1 cellular context compared by ENCODE assay signal in the genomic region with DNA sequence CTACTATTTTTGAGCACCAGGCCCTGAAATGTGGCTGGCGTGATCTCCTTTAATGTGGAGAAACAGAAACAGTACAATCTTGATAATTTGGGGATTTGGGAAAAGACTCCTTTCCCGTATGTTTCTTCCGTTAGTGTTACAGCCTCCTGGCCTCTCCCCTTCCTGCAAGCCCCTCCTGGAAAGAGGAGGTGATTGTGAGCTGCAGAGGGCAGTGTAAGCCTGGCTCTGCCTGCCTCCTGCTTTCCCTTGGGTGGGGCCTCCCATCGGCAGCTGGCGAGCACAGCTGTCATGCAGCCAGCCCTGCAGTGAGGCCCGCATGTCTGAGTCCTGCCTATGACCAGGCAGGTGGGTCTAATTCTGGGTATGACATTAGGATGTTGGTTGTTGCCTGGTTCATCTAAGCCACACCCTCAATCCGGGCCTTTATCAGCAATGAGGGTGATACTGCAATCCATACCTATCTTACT.
TF ChIP-seq lines count a peak whose summit lies in the region.

No MANE protein-coding gene starts in this region.

TF ChIP-seq in A549, 52 proteins besides CTCF, POLR2A, EP300 and RAD21 (continued from another document):
- TF ChIP-seq, protein P1, sequence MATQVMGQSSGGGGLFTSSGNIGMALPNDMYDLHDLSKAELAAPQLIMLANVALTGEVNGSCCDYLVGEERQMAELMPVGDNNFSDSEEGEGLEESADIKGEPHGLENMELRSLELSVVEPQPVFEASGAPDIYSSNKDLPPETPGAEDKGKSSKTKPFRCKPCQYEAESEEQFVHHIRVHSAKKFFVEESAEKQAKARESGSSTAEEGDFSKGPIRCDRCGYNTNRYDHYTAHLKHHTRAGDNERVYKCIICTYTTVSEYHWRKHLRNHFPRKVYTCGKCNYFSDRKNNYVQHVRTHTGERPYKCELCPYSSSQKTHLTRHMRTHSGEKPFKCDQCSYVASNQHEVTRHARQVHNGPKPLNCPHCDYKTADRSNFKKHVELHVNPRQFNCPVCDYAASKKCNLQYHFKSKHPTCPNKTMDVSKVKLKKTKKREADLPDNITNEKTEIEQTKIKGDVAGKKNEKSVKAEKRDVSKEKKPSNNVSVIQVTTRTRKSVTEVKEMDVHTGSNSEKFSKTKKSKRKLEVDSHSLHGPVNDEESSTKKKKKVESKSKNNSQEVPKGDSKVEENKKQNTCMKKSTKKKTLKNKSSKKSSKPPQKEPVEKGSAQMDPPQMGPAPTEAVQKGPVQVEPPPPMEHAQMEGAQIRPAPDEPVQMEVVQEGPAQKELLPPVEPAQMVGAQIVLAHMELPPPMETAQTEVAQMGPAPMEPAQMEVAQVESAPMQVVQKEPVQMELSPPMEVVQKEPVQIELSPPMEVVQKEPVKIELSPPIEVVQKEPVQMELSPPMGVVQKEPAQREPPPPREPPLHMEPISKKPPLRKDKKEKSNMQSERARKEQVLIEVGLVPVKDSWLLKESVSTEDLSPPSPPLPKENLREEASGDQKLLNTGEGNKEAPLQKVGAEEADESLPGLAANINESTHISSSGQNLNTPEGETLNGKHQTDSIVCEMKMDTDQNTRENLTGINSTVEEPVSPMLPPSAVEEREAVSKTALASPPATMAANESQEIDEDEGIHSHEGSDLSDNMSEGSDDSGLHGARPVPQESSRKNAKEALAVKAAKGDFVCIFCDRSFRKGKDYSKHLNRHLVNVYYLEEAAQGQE (IDR thresholded peaks at IDR 0.05), result no peak
- TF ChIP-seq HDAC2 (IDR thresholded peaks at IDR 0.05), result no peak
- no peak for TF ChIP-seq FOXS1 (CRISPR knock-in tag; IDR thresholded peaks at IDR 0.05)
- no peak for TF ChIP-seq SREBF2 (IDR thresholded peaks at IDR 0.05)
- no peak for TF ChIP-seq FOSL2 (IDR thresholded peaks at IDR 0.05)
- 0 out of 2 replicates have a peak, but pooled peaks have one; percentile 13 for TF ChIP-seq FOSL2 (CRISPR knock-in tag; IDR thresholded peaks at IDR 0.05)
- TF ChIP-seq HOXB13 (CRISPR knock-in tag; IDR thresholded peaks at IDR 0.05; ENCODE audit: low read depth), result no peak
- TF ChIP-seq, protein P2, sequence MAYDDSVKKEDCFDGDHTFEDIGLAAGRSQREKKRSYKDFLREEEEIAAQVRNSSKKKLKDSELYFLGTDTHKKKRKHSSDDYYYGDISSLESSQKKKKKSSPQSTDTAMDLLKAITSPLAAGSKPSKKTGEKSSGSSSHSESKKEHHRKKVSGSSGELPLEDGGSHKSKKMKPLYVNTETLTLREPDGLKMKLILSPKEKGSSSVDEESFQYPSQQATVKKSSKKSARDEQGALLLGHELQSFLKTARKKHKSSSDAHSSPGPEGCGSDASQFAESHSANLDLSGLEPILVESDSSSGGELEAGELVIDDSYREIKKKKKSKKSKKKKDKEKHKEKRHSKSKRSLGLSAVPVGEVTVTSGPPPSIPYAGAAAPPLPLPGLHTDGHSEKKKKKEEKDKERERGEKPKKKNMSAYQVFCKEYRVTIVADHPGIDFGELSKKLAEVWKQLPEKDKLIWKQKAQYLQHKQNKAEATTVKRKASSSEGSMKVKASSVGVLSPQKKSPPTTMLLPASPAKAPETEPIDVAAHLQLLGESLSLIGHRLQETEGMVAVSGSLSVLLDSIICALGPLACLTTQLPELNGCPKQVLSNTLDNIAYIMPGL (CRISPR knock-in tag; IDR thresholded peaks at IDR 0.05; ENCODE audit: borderline replicate concordance), result no peak
- no peak for TF ChIP-seq RFX5 (IDR thresholded peaks at IDR 0.05)
- TF ChIP-seq TP53 (CRISPR knock-in tag; IDR thresholded peaks at IDR 0.05), result no peak
- no peak for TF ChIP-seq KDM5A (IDR thresholded peaks at IDR 0.05)
- TF ChIP-seq NFE2L2 (conservative IDR thresholded peaks at IDR 0.05; ENCODE audit: low read length), result no peak
- TF ChIP-seq RNF2 (IDR thresholded peaks at IDR 0.05; ENCODE audit: borderline replicate concordance, low read depth), result no peak
